ENCODE assay signal across 1 cellular context in the genomic region with DNA sequence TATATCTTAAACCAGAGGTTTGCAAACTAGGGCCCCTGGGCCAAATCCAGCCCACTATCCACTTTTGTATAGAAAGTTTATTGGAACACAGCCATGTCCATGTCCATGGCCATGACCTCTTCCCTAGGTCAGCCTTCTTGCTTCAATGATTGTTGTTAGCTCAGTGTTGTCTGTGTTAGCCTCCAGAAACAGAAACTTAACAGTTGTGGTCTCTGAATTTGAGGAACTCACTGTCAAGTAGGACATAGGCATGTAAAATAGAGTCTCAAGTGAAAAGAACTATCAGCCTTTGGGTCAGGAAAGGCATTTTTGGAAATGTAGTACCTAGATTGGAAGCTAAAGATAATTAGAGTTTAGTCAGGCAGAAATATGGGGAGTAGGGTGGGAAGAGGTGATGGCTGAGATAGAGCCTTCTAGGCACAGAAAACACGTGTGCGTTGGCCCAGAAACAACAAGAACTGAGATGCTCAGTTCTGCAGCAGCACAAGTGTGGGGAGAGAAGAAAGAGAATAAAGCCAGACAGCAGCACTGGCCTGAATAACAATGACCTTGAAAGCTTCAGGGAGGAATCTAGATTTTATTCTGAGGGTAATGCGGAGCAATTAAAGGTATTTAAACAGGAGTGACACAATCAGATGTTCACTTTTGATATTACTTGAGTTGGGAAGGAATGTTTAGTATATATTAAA.
TF ChIP-seq lines count a peak whose summit lies in the region.

No MANE protein-coding gene starts in this region.

TF ChIP-seq in GM12878, 131 proteins besides CTCF, POLR2A, EP300 and RAD21 (continued from another document):
- TF ChIP-seq JUND (IDR thresholded peaks at IDR 0.05; ENCODE audit: low read depth, low read length) (no peak), RUNX3 (IDR thresholded peaks at IDR 0.05; ENCODE audit: low read length) (peak; percentile 47), IKZF1 (conservative IDR thresholded peaks at IDR 0.05) (peak; percentile 36; the same call in 1 of the 2 replicates), MYB (IDR thresholded peaks at IDR 0.05; ENCODE audit: borderline replicate concordance, low read depth, low read length) (no peak), CBX3 (IDR thresholded peaks at IDR 0.05; ENCODE audit: borderline replicate concordance, low read depth) (no peak), TBL1XR1 (IDR thresholded peaks at IDR 0.05; ENCODE audit: low read depth, low read length) (no peak), NR2F1 (conservative IDR thresholded peaks at IDR 0.05) (0 out of 2 replicates have a peak, but pooled peaks have one; percentile 40), SPI1 (IDR thresholded peaks at IDR 0.05; ENCODE audit: borderline replicate concordance, insufficient read depth, low read depth, low read length) (peak; percentile 86), IKZF2 (IDR thresholded peaks at IDR 0.05) (peak; percentile 20 to 59; a peak in 2 of 4 replicates), KLF5 (IDR thresholded peaks at IDR 0.05; ENCODE audit: partially characterized antibody) (no peak)
- TF ChIP-seq, protein P1, sequence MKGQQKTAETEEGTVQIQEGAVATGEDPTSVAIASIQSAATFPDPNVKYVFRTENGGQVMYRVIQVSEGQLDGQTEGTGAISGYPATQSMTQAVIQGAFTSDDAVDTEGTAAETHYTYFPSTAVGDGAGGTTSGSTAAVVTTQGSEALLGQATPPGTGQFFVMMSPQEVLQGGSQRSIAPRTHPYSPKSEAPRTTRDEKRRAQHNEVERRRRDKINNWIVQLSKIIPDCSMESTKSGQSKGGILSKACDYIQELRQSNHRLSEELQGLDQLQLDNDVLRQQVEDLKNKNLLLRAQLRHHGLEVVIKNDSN (IDR thresholded peaks at IDR 0.05; ENCODE audit: borderline replicate concordance, extremely low read length, insufficient read depth, low read depth, low read length): no peak
- TF ChIP-seq, protein P2, sequence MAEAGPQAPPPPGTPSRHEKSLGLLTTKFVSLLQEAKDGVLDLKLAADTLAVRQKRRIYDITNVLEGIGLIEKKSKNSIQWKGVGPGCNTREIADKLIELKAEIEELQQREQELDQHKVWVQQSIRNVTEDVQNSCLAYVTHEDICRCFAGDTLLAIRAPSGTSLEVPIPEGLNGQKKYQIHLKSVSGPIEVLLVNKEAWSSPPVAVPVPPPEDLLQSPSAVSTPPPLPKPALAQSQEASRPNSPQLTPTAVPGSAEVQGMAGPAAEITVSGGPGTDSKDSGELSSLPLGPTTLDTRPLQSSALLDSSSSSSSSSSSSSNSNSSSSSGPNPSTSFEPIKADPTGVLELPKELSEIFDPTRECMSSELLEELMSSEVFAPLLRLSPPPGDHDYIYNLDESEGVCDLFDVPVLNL (IDR thresholded peaks at IDR 0.05; ENCODE audit: low read depth, low read length): no peak
